In the genomic region with DNA sequence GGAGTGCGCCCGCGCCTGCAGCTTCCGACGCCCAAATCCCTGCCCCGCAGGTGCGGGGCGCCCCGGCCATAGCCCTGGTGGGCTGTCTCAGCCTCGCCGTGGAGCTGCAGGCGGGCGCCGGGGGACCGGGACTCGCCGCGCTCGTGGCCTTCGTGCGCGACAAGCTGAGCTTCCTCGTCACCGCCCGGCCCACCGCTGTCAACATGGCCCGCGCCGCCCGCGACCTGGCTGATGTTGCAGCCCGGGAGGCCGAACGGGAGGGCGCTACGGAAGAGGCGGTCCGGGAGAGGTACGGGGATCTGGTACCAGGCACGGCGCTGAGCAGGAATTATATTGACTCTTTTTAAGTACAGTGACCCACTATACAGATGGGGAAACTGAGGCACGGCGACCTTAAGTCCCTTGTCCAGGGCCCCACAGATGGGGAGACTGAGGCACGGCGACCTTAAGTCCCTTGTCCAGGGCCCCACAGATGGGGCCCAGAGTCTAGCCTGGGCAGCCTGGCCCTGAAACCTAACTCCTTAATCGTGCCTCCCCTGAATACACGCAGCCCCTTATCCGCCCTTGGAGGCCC, we compare ENCODE assay signal across 8 cellular contexts. TPM values are rescaled to one million over a fixed set of nuclear protein-coding genes. Genes with fewer than 3 reads are reported as not detected.
DNase-seq lines count a peak whose midpoint lies in the region; ATAC-seq, FAIRE-seq and TF ChIP-seq lines count a peak whose summit lies in the region.

No MANE protein-coding gene starts in this region.

- peaks cover 7% of the 10 kb centered on the region; the same call in 1 of the 2 replicates for H3K23me2 ChIP-seq in H1 (ENCODE audit: low read depth, low read length)

- H3K9ac ChIP-seq in H1 (replicated peaks in 1 of 4; ENCODE audit: extremely low read depth in 1 of 4, low read depth in 3 of 4, low read length in 3 of 4): no peak overlapping the region; a peak in 1 of 7 replicates

- no peak overlapping the region; the same call in 1 of the 2 replicates for H3K18ac ChIP-seq in H1 (ENCODE audit: extremely low read depth, low read length)

- TF ChIP-seq POLR2A in H1 (IDR thresholded peaks at IDR 0.05; ENCODE audit: control extremely low read depth in 1 of 2, low read depth in 2 of 2, low read length in 2 of 2): no peak
- no peak for TF ChIP-seq POLR2A in uterus (IDR thresholded peaks at IDR 0.05)

- no peak overlapping the region for H4K91ac ChIP-seq in H1 (replicated peaks; ENCODE audit: insufficient read length, low read length)

- TF ChIP-seq CTCF in BJ (IDR thresholded peaks at IDR 0.05; ENCODE audit: insufficient read depth, low read depth, low read length) (no peak), H1 (IDR thresholded peaks at IDR 0.05; ENCODE audit: control extremely low read depth in 1 of 3, insufficient read depth in 1 of 3, low read depth in 1 of 3, low read length in 3 of 3) (no peak), uterus (IDR thresholded peaks at IDR 0.05) (no peak)

- no peaks in the 10 kb centered on the region for H3K79me1 ChIP-seq in H1 (ENCODE audit: low read depth, low read length)

- WGBS in H1 (ENCODE audit: extremely low coverage in 1 of 2, insufficient coverage in 1 of 2, insufficient read length in 1 of 2, insufficient replicate concordance in 2 of 2, low coverage in 1 of 2, low lambda C conversion rate in 2 of 2, missing lambda C conversion rate in 1 of 2), 2 experiments: 7% methylated on average over 42 of the region's 48 CpGs; no CpG with 5 or more reads in 1 of the 2 experiments

- no peak overlapping the region for H2BK120ac ChIP-seq in H1 (replicated peaks; ENCODE audit: low read depth, low read length)

- no peak overlapping the region for H4K5ac ChIP-seq in H1 (ENCODE audit: insufficient read length, low read depth, low read length)

- H2BK15ac ChIP-seq in H1 (ENCODE audit: low read length): no peak overlapping the region

- H4K20me1 ChIP-seq in H1 (replicated peaks in 1 of 2; ENCODE audit: control insufficient read depth in 1 of 2, insufficient read depth in 2 of 2, low read length in 2 of 2): peaks cover 0 to 2% of the 10 kb centered on the region in 2 experiments

- H2BK20ac ChIP-seq in H1 (ENCODE audit: low read length): no peak overlapping the region

- H3K14ac ChIP-seq in H1 (ENCODE audit: insufficient read length): no peak overlapping the region

- H3K36me3 ChIP-seq in BJ (ENCODE audit: control insufficient read depth, insufficient read depth, low read length): peaks cover 28% of the 10 kb centered on the region
- H3K36me3 ChIP-seq in H1 (ENCODE audit: control insufficient read depth in 2 of 4, insufficient read depth in 4 of 4, low read length in 3 of 4): peaks cover 0 to 30% (median 6%) of the 10 kb centered on the region in 4 experiments; a peak in 6 of 8 replicates
- H3K36me3 ChIP-seq in muscle layer of duodenum (ENCODE audit: control insufficient read depth in 1 of 2, insufficient read depth in 2 of 2, low read length in 2 of 2): peaks cover 0 to 47% of the 10 kb centered on the region in 2 donors
- no peaks in the 10 kb centered on the region for H3K36me3 ChIP-seq in uterus

- no peak for FAIRE-seq in H1 (lab: Jason Lieb, UNC)

- POLR2A ChIA-PET in BJ (lab: Charles Lee): interaction anchor here (0.6 to 1.0 kb wide), 2 partner anchors 10 to 23 kb away, joined by 3 to 7 read pairs; no protein-coding TSS in a partner anchor
- POLR2A ChIA-PET in H1 (lab: Charles Lee; ENCODE audit: partially characterized antibody): interaction anchor here (1.1 to 6.7 kb wide), 4 partner anchors 9 to 61 kb away, joined by 3 to 39 read pairs (median 4); partner anchors contain the start of gene C19orf53

- intact Hi-C loops in uterus (cut with DNase I; ENCODE audit: low total_unique reads): no loop called here

- no peaks in the 10 kb centered on the region for H3K79me2 ChIP-seq in H1 (ENCODE audit: control insufficient read depth in 1 of 2, insufficient read depth in 2 of 2, low read length in 2 of 2)

- H3K27me3 ChIP-seq in BJ (ENCODE audit: control insufficient read depth, insufficient read depth, low read length) (no peaks in the 10 kb centered on the region), H1 (replicated peaks in 1 of 4; ENCODE audit: control insufficient read depth in 3 of 4, extremely low read depth in 1 of 4, insufficient read depth in 3 of 4, low read length in 3 of 4) (no peaks in the 10 kb centered on the region; a peak in 1 of 7 replicates), muscle layer of duodenum (ENCODE audit: low read depth, low read length) (no peaks in the 10 kb centered on the region), uterus (no peaks in the 10 kb centered on the region)

- TF ChIP-seq EP300 in H1 (IDR thresholded peaks at IDR 0.05; ENCODE audit: borderline replicate concordance in 1 of 2, low read depth in 2 of 2, low read length in 2 of 2): no peak

- H2BK5ac ChIP-seq in H1 (ENCODE audit: low read depth, low read length): no peak overlapping the region

- no peak overlapping the region; the same call in 1 of the 2 replicates for H4K8ac ChIP-seq in H1 (ENCODE audit: extremely low read depth, insufficient read depth, low read length)

- H3K27ac ChIP-seq in H1 (ENCODE audit: low read depth, low read length) (no peak overlapping the region), muscle layer of duodenum (ENCODE audit: low read length) (no peak overlapping the region), uterus (peak overlapping the region; percentile 76 to 80)

- H3K4me2 ChIP-seq in H1 (ENCODE audit: insufficient read depth in 1 of 2, low read depth in 2 of 2, low read length in 2 of 2): peak overlapping the region; percentile 87 to 99

- H3K4me3 ChIP-seq in BJ (ENCODE audit: low read depth, low read length): peak overlapping the region; percentile 89
- peak overlapping the region; percentile 47 to 88 (median 52) for H3K4me3 ChIP-seq in H1 (ENCODE audit: extremely low read depth in 1 of 4, insufficient read depth in 2 of 4, low read depth in 3 of 4, low read length in 4 of 4)
- H3K4me3 ChIP-seq in muscle layer of duodenum (ENCODE audit: low read depth in 1 of 2, low read length in 2 of 2): peak overlapping the region; percentile 46 to 79
- H3K4me3 ChIP-seq in uterus: peak overlapping the region; percentile 49 to 82

- no peak overlapping the region for H2AK5ac ChIP-seq in H1 (ENCODE audit: low read depth, low read length)

- CTCF ChIA-PET in BJ (lab: Yijun Ruan, JAX): interaction anchor here (1.0 to 1.1 kb wide), 3 partner anchors 10 to 21 kb away, joined by 3 to 4 read pairs (median 3); no protein-coding TSS in a partner anchor
- CTCF ChIA-PET in H1 (lab: Charles Lee; ENCODE audit: partially characterized antibody): interaction anchor here (1.0 to 2.6 kb wide), 3 partner anchors 10 to 19 kb away, joined by 3 to 18 read pairs (median 4); partner anchors contain the start of gene C19orf53

- H2BK12ac ChIP-seq in H1 (ENCODE audit: low read depth, low read length): no peak overlapping the region

- no peak overlapping the region for H3K56ac ChIP-seq in H1 (replicated peaks; ENCODE audit: insufficient read length, low read depth, low read length)

- DNase-seq in BJ (ENCODE audit: low read depth) (no peak), H1 (ENCODE audit: low read depth in 1 of 2, low spot score in 2 of 2) (peak in 1 of 2 experiments; percentile 55), uterus (no peak)
- DNase-seq in activated CD4-positive, alpha-beta T cell treated with anti-CD3 and anti-CD28 coated beads, Interleukin-2, amount 50 U/mL, for 1 hour: peak; percentile 44

- H3K4ac ChIP-seq in H1 (replicated peaks; ENCODE audit: insufficient read length, low read depth, low read length): no peak overlapping the region

- peaks cover 0 to 9% (median 2%) of the 10 kb centered on the region in 4 experiments; a peak in 3 of 7 replicates for H3K4me1 ChIP-seq in H1 (replicated peaks in 1 of 4; ENCODE audit: control insufficient read depth in 3 of 4, insufficient read depth in 4 of 4, low read length in 3 of 4)
- peaks cover 0 to 19% of the 10 kb centered on the region in 2 donors for H3K4me1 ChIP-seq in muscle layer of duodenum (ENCODE audit: control insufficient read depth in 1 of 2, insufficient read depth in 2 of 2, low read length in 2 of 2)
- H3K4me1 ChIP-seq in uterus: peaks cover 0 to 5% of the 10 kb centered on the region in 2 donors

- no peak overlapping the region for H3K23ac ChIP-seq in H1 (ENCODE audit: insufficient read length)

- peak overlapping the region; percentile 1; the same call in 1 of the 2 replicates for H2AFZ ChIP-seq in H1 (ENCODE audit: low read length)

- H3K9me3 ChIP-seq in H1 (ENCODE audit: insufficient read depth in 2 of 2, low read depth in 1 of 2, low read length in 1 of 2): no peaks in the 10 kb centered on the region
- H3K9me3 ChIP-seq in muscle layer of duodenum (ENCODE audit: control insufficient read depth in 1 of 2, low read length in 2 of 2): no peaks in the 10 kb centered on the region
- H3K9me3 ChIP-seq in uterus: no peaks in the 10 kb centered on the region

- ATAC-seq in HG02885 (IDR thresholded peaks at IDR 0.05; ENCODE audit: poor library complexity, unreplicated experiment) (peak; percentile 14), HG02610 (IDR thresholded peaks at IDR 0.05; ENCODE audit: unreplicated experiment) (no peak), GM21526 (IDR thresholded peaks at IDR 0.05; ENCODE audit: low FRiP score, unreplicated experiment) (no peak)

- TF ChIP-seq RAD21 in H1 (IDR thresholded peaks at IDR 0.05 in 1 of 2, conservative IDR thresholded peaks at IDR 0.05 in 1 of 2; ENCODE audit: low read depth in 2 of 2, low read length in 2 of 2): no peak

RNA-seq across cellular contexts. Expression of gene MRI1, which starts 0.6 kb away (rescaled TPM):
- 28.4 and 42.1 TPM in 2 replicates for polyA plus RNA-seq in BJ (2011; rRNA removed)
- polyA minus RNA-seq in BJ (2011; rRNA and poly(A)+ RNA removed): 17.5 and 26.0 TPM in 2 replicates
- total RNA-seq in H1 (2021; fragmentation: NEBNext Ultra II Directional; extraction: Animal tissue kit (Norgen Biotek cat#: 25700)): 21.7 and 24.5 TPM in 2 replicates
- polyA plus RNA-seq in H1 (2011; rRNA removed): 29.5 and 44.6 TPM in 2 replicates
- polyA plus RNA-seq in H1 (2011; cell fraction: cytosol; rRNA removed): 35.0 TPM
- polyA plus RNA-seq in H1 (2011; cell fraction: nucleus; rRNA removed): 91.3 TPM
- polyA plus RNA-seq in H1 (2012, experiment 1 of 2): 14.6 to 20.0 TPM (median 18.0 TPM) in 4 replicates
- polyA plus RNA-seq in H1 (2012, experiment 2 of 2): 21.8 TPM
- 21.4 TPM for polyA plus RNA-seq in H1 (2013, experiment 1 of 2)
- polyA plus RNA-seq in H1 (2013, experiment 2 of 2): 20.1 TPM
- 14.9 and 18.8 TPM in 2 replicates for polyA minus RNA-seq in H1 (2011; rRNA and poly(A)+ RNA removed)
- polyA minus RNA-seq in H1 (2011; cell fraction: cytosol; rRNA and poly(A)+ RNA removed): 22.0 TPM
- 18.2 TPM for polyA minus RNA-seq in H1 (2011; cell fraction: nucleus; rRNA and poly(A)+ RNA removed)
- total RNA-seq in uterus: 10 to 100 TPM; 33.3 to 62.4 (median 45.9) TPM

RNA-seq across cellular contexts. Expression of gene C19orf53, which starts 9.3 kb away (rescaled TPM):
- polyA plus RNA-seq in BJ (2011; rRNA removed) (220 and 276 TPM in 2 replicates), H1 (2011; rRNA removed) (169 and 193 TPM in 2 replicates)
- 85.7 and 188 TPM in 2 replicates for polyA minus RNA-seq in BJ (2011; rRNA and poly(A)+ RNA removed)
- total RNA-seq in H1 (2021; fragmentation: NEBNext Ultra II Directional; extraction: Animal tissue kit (Norgen Biotek cat#: 25700)): 104 and 116 TPM in 2 replicates
- 245 TPM for polyA plus RNA-seq in H1 (2011; cell fraction: cytosol; rRNA removed)
- 182 TPM for polyA plus RNA-seq in H1 (2011; cell fraction: nucleus; rRNA removed)
- 163 to 238 TPM (median 229 TPM) in 4 replicates for polyA plus RNA-seq in H1 (2012, experiment 1 of 2)
- polyA plus RNA-seq in H1 (2012, experiment 2 of 2): 247 TPM
- 287 TPM for polyA plus RNA-seq in H1 (2013, experiment 1 of 2)
- polyA plus RNA-seq in H1 (2013, experiment 2 of 2): 294 TPM
- 41.1 and 45.8 TPM in 2 replicates for polyA minus RNA-seq in H1 (2011; rRNA and poly(A)+ RNA removed)
- polyA minus RNA-seq in H1 (2011; cell fraction: cytosol; rRNA and poly(A)+ RNA removed): 65.8 TPM
- 48.6 TPM for polyA minus RNA-seq in H1 (2011; cell fraction: nucleus; rRNA and poly(A)+ RNA removed)
- 100 to 1,000 TPM in 1 of 4 donors, 10 to 100 TPM in 3; 20.5 to 233 (median 77.3) TPM for total RNA-seq in uterus

RNA-seq across cellular contexts. Expression of gene ZSWIM4, which starts 30.3 kb away (rescaled TPM):
- 4.0 and 5.7 TPM in 2 replicates for polyA plus RNA-seq in BJ (2011; rRNA removed)
- 7.2 and 8.6 TPM in 2 replicates for polyA minus RNA-seq in BJ (2011; rRNA and poly(A)+ RNA removed)
- 31.1 and 32.7 TPM in 2 replicates for total RNA-seq in H1 (2021; fragmentation: NEBNext Ultra II Directional; extraction: Animal tissue kit (Norgen Biotek cat#: 25700))
- polyA plus RNA-seq in H1 (2011; rRNA removed): 12.2 and 23.2 TPM in 2 replicates
- 10.9 TPM for polyA plus RNA-seq in H1 (2011; cell fraction: cytosol; rRNA removed)
- polyA plus RNA-seq in H1 (2011; cell fraction: nucleus; rRNA removed): 21.2 TPM
- polyA plus RNA-seq in H1 (2012, experiment 1 of 2): 13.1 to 23.1 TPM (median 21.0 TPM) in 4 replicates
- 20.0 TPM for polyA plus RNA-seq in H1 (2012, experiment 2 of 2)
- polyA plus RNA-seq in H1 (2013, experiment 1 of 2): 17.0 TPM
- polyA plus RNA-seq in H1 (2013, experiment 2 of 2): 17.3 TPM
- 8.9 and 10.8 TPM in 2 replicates for polyA minus RNA-seq in H1 (2011; rRNA and poly(A)+ RNA removed)
- polyA minus RNA-seq in H1 (2011; cell fraction: cytosol; rRNA and poly(A)+ RNA removed): 23.9 TPM
- 13.5 TPM for polyA minus RNA-seq in H1 (2011; cell fraction: nucleus; rRNA and poly(A)+ RNA removed)
- total RNA-seq in uterus: 1 to 10 TPM in 3 of 4 donors, under 1 TPM in 1; 0.26 to 8.4 (median 6.0) TPM

Comparison
In these comparisons a context has a peak if more than half of its experiments do, and no peak if none do; other contexts are left out.
1. H3K27ac ChIP-seq: peak in uterus (2 of 2); none in H1 (single experiment) and muscle layer of duodenum (single experiment).
2. Peak in every context shown above with its lines, with median percentiles within 50 percentile points of each other: H3K4me3 ChIP-seq.